8 cellular contexts compared by ENCODE assay signal in genomic region chr20:32018269-32019155, GRCh38. TPM values are rescaled to one million over a fixed set of nuclear protein-coding genes. Genes with fewer than 3 reads are reported as not detected.
DNase-seq lines count a peak whose midpoint lies in the region; ATAC-seq, FAIRE-seq and TF ChIP-seq lines count a peak whose summit lies in the region.

No MANE protein-coding gene starts in this region.

- TF ChIP-seq CTCF in activated B cell treated with CpG ODN at 0.5 μM for 24 hours (IDR thresholded peaks at IDR 0.05), result no peak

- peaks cover 56% of the 10 kb centered on the region for H3K27me3 Mint-ChIP-seq in activated B cell treated with CpG ODN at 0.5 μM for 24 hours
- peaks cover 82% of the 10 kb centered on the region for H3K27me3 Mint-ChIP-seq in dendritic cell treated with granulocyte-macrophage colony-stimulating factor and Interleukin-4, amounts not matched to agents 40 ng/mL and 50 ng/mL, for 4 days

- H3K9me3 Mint-ChIP-seq in activated B cell treated with CpG ODN at 0.5 μM for 24 hours, result no peaks in the 10 kb centered on the region
- no peaks in the 10 kb centered on the region for H3K9me3 Mint-ChIP-seq in dendritic cell treated with granulocyte-macrophage colony-stimulating factor and Interleukin-4, amounts not matched to agents 40 ng/mL and 50 ng/mL, for 4 days

- H3K36me3 Mint-ChIP-seq in activated B cell treated with CpG ODN at 0.5 μM for 24 hours (ENCODE audit: low read depth), result no peaks in the 10 kb centered on the region
- H3K36me3 Mint-ChIP-seq in dendritic cell treated with granulocyte-macrophage colony-stimulating factor and Interleukin-4, amounts not matched to agents 40 ng/mL and 50 ng/mL, for 4 days (ENCODE audit: low read depth), result peaks cover 6% of the 10 kb centered on the region

- TF ChIP-seq POLR2A in GM12892 (IDR thresholded peaks at IDR 0.05; ENCODE audit: low read depth, low read length), result no peak

- peaks cover 23% of the 10 kb centered on the region for H3K4me1 Mint-ChIP-seq in activated B cell treated with CpG ODN at 0.5 μM for 24 hours
- H3K4me1 Mint-ChIP-seq in dendritic cell treated with granulocyte-macrophage colony-stimulating factor and Interleukin-4, amounts not matched to agents 40 ng/mL and 50 ng/mL, for 4 days (ENCODE audit: low read depth), result peaks cover 19% of the 10 kb centered on the region

- H3K27ac Mint-ChIP-seq in activated B cell treated with CpG ODN at 0.5 μM for 24 hours, result no peak overlapping the region
- H3K27ac Mint-ChIP-seq in dendritic cell treated with granulocyte-macrophage colony-stimulating factor and Interleukin-4, amounts not matched to agents 40 ng/mL and 50 ng/mL, for 4 days, result no peak overlapping the region

- FAIRE-seq in GM12892 (lab: Jason Lieb, UNC), result no peak

- ATAC-seq in activated B cell treated with CpG ODN at 0.5 μM for 24 hours (ENCODE audit: low read depth), result peak; percentile 71
- peak; percentile 70 for ATAC-seq in stimulated activated naive CD8-positive, alpha-beta T cell treated with anti-CD3 and anti-CD28 coated beads, Interleukin-15, Interleukin-2, amounts not matched to agents 100 U/mL and 50 U/mL, for 24 hours
- no peak for ATAC-seq in GM21515 (IDR thresholded peaks at IDR 0.05; ENCODE audit: unreplicated experiment)
- ATAC-seq in GM18868 (IDR thresholded peaks at IDR 0.05; ENCODE audit: unreplicated experiment), result no peak

- DNase-seq in GM12892 (ENCODE audit: insufficient read length) (peak; percentile 64), NCI-H2029 treated with DMSO at 0.1 percent for 48 hours (lab: John Stamatoyannopoulos, UW) (peak; percentile 77), activated B cell treated with CpG ODN at 0.5 μM for 24 hours (peak; percentile 55), mucosa of gallbladder (ENCODE audit: low spot score) (peak; percentile 33)
- DNase-seq in stimulated activated naive CD8-positive, alpha-beta T cell treated with anti-CD3 and anti-CD28 coated beads, Interleukin-15, Interleukin-2, amounts not matched to agents 100 U/mL and 50 U/mL, for 24 hours, result peak; percentile 64

- POLR2A ChIA-PET in activated B cell treated with CpG ODN at 0.5 μM for 24 hours (lab: Charles Lee), result interaction anchor here (0.9 kb wide), 1 partner anchor 34 kb away, joined by 3 read pairs; the partner anchor contains the start of gene HCK

- CTCF ChIA-PET in activated B cell treated with CpG ODN at 0.5 μM for 24 hours (lab: Charles Lee), result interaction anchor here (1.3 to 2.0 kb wide), 4 partner anchors 13 to 166 kb away, joined by 6 to 13 read pairs (median 8); no protein-coding TSS in a partner anchor

- intact Hi-C loops in activated B cell treated with CpG ODN at 0.5 μM for 24 hours (cut with micrococcal nuclease), result loop anchor here (1.0 kb wide), 1 partner anchor 13 kb away; no protein-coding TSS in a partner anchor
- intact Hi-C loops in dendritic cell treated with granulocyte-macrophage colony-stimulating factor and Interleukin-4, amounts not matched to agents 40 ng/mL and 50 ng/mL, for 4 days (cut with micrococcal nuclease), result no loop called here

- peak overlapping the region; percentile 85 for H3K4me3 Mint-ChIP-seq in activated B cell treated with CpG ODN at 0.5 μM for 24 hours
- peak overlapping the region; percentile 80 for H3K4me3 Mint-ChIP-seq in dendritic cell treated with granulocyte-macrophage colony-stimulating factor and Interleukin-4, amounts not matched to agents 40 ng/mL and 50 ng/mL, for 4 days

RNA-seq across cellular contexts. Expression of gene CCM2L, which starts 8.3 kb away (rescaled TPM):
- not detected for polyA plus RNA-seq in GM12892 (2012; ENCODE audit: missing spikeins)
- 0.11 and 0.20 TPM in 2 replicates for total RNA-seq in activated B cell treated with CpG ODN at 0.5 μM for 24 hours
- total RNA-seq in mucosa of gallbladder, result 5.6 TPM

RNA-seq across cellular contexts. Expression of gene HCK, which starts 33.5 kb away (rescaled TPM):
- polyA plus RNA-seq in GM12892 (2012; ENCODE audit: missing spikeins), result 70.4 TPM
- total RNA-seq in activated B cell treated with CpG ODN at 0.5 μM for 24 hours (183 TPM in 2 replicates), mucosa of gallbladder (11.7 TPM)

RNA-seq across cellular contexts. Expression of gene XKR7, which starts 50.6 kb away (rescaled TPM):
- not detected for polyA plus RNA-seq in GM12892 (2012; ENCODE audit: missing spikeins)
- total RNA-seq in activated B cell treated with CpG ODN at 0.5 μM for 24 hours (0.04 and 0.12 TPM in 2 replicates), mucosa of gallbladder (not detected)

Comparison
In these comparisons a context has a peak if more than half of its experiments do, and no peak if none do; other contexts are left out.
1. ATAC-seq: peak in activated B cell treated with CpG ODN at 0.5 μM for 24 hours (single experiment) and stimulated activated naive CD8-positive, alpha-beta T cell treated with anti-CD3 and anti-CD28 coated beads, Interleukin-15, Interleukin-2, amounts not matched to agents 100 U/mL and 50 U/mL, for 24 hours (single experiment); none in GM21515 (single experiment) and GM18868 (single experiment).
2. RNA of gene HCK, which starts 33.5 kb away (total RNA-seq): 183 TPM in activated B cell treated with CpG ODN at 0.5 μM for 24 hours; 11.7 TPM in mucosa of gallbladder (single experiment); every median in the first group is over 10 times any median in the second.
3. Peak in every context shown above with its lines, with median percentiles within 50 percentile points of each other: DNase-seq.